In the genomic region with DNA sequence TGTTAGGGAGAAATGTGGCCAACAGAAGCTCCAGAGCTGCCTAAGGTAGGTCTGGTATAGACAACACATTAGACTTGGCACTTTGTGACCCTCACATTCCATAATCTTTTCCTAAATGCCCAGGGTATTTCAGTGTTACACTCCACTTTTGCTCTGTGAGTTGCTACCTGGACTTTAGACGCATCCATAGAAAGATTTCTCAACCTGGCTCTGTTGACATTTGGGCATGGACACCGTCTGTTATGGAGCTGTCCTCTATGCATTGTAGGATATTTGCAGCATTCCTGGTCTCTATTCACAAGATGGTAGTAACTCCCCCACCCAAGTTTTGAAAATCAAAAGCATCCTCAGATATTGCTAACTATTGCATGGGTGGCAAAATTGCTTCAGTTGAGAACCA, we compare ENCODE assay signal across 8 cellular contexts.
"Had no signal": no experiment of that assay in that cellular context is flagged by ENCODE, and none has a peak within 500 bp of the region (broad histone marks: within the 10 kb centered on the region; RNA-seq: fewer than 3 reads in every experiment).

No MANE protein-coding gene starts in this region.

- DNase-seq: GDM1, GF-D8 had no signal

- FAIRE-seq: G401.6, GM12878, GM12891, GM12892, GM18507, GM19239 had no signal

- ATAC-seq: GM12878 had no signal

- H3K4me3 ChIP-seq: GM12878 had no signal
